In genomic region chr7:73706122-73707044, GRCh38 we compare ENCODE assay signal across 11 cellular contexts. TPM values are rescaled to one million over a fixed set of nuclear protein-coding genes. Genes with fewer than 3 reads are reported as not detected.
DNase-seq lines count a peak whose midpoint lies in the region; ATAC-seq and TF ChIP-seq lines count a peak whose summit lies in the region.
"Had no signal": no experiment of that assay in that cellular context is flagged by ENCODE, and none has a peak within 500 bp of the region (broad histone marks: within the 10 kb centered on the region; RNA-seq: fewer than 3 reads in every experiment).

No MANE protein-coding gene starts in this region.

- in situ Hi-C loops in Panc1 (cut with HindIII; ENCODE audit: low pct_unique_long_range_greater_than_20kb, low sequenced_read_pairs): no loop called here

- H3K27me3 Mint-ChIP-seq in activated CD8-positive, alpha-beta T cell treated with anti-CD3 and anti-CD28 coated beads for 36 hours: no peaks in the 10 kb centered on the region
- H3K27me3 Mint-ChIP-seq in activated CD8-positive, alpha-beta T cell treated with anti-CD3 and anti-CD28 coated beads, Interleukin-2, amount 10 ng/mL, durations not matched to agents 7 days and 5 days (ENCODE audit: low read depth): no peaks in the 10 kb centered on the region

- no peak overlapping the region for H3K27ac Mint-ChIP-seq in activated CD8-positive, alpha-beta T cell treated with anti-CD3 and anti-CD28 coated beads for 36 hours
- no peak overlapping the region for H3K27ac Mint-ChIP-seq in activated CD8-positive, alpha-beta T cell treated with anti-CD3 and anti-CD28 coated beads, Interleukin-2, amount 10 ng/mL, durations not matched to agents 7 days and 5 days
- H3K27ac Mint-ChIP-seq in stimulated activated effector memory CD8-positive, alpha-beta T cell treated with anti-CD3 and anti-CD28 coated beads, Interleukin-12 subunit alpha, Interleukin-12 subunit beta, amount 100 ng/mL, for 72 hours: no peak overlapping the region
- H3K27ac Mint-ChIP-seq: CD8-positive, alpha-beta T cell had no signal

- H3K4me3 Mint-ChIP-seq in activated CD8-positive, alpha-beta T cell treated with anti-CD3 and anti-CD28 coated beads for 36 hours: no peak overlapping the region
- H3K4me3 Mint-ChIP-seq in activated CD8-positive, alpha-beta T cell treated with anti-CD3 and anti-CD28 coated beads, Interleukin-2, amount 10 ng/mL, durations not matched to agents 7 days and 5 days: no peak overlapping the region
- H3K4me3 Mint-ChIP-seq in stimulated activated effector memory CD8-positive, alpha-beta T cell treated with anti-CD3 and anti-CD28 coated beads, Interleukin-12 subunit alpha, Interleukin-12 subunit beta, amount 100 ng/mL, for 72 hours: no peak overlapping the region
- H3K4me3 Mint-ChIP-seq: CD8-positive, alpha-beta T cell had no signal

- peak; percentile 55 for DNase-seq in activated CD8-positive, alpha-beta T cell treated with anti-CD3 and anti-CD28 coated beads for 36 hours
- DNase-seq in activated CD8-positive, alpha-beta T cell treated with anti-CD3 and anti-CD28 coated beads, Interleukin-2, amount 10 ng/mL, durations not matched to agents 7 days and 5 days: no peak
- DNase-seq in Panc1 (ENCODE audit: low read depth, low spot score) (peak; percentile 89), coronary artery (ENCODE audit: low spot score) (no peak)
- no peak for DNase-seq in stimulated activated effector memory CD8-positive, alpha-beta T cell treated with anti-CD3 and anti-CD28 coated beads, Interleukin-12 subunit alpha, Interleukin-12 subunit beta, amount 100 ng/mL, for 72 hours (ENCODE audit: low spot score in 2 of 2)
- DNase-seq in central memory CD4-positive, alpha-beta T cell: no peak
- DNase-seq: esophagus squamous epithelium, mesendoderm had no signal

- no peak for TF ChIP-seq CTCF in activated CD8-positive, alpha-beta T cell treated with anti-CD3 and anti-CD28 coated beads for 36 hours (IDR thresholded peaks at IDR 0.05)
- TF ChIP-seq CTCF in Panc1 (IDR thresholded peaks at IDR 0.05) (no peak), coronary artery (IDR thresholded peaks at IDR 0.05) (no peak)

- peak; percentile 76 for ATAC-seq in activated CD8-positive, alpha-beta T cell treated with anti-CD3 and anti-CD28 coated beads for 36 hours
- ATAC-seq in activated CD8-positive, alpha-beta T cell treated with anti-CD3 and anti-CD28 coated beads, Interleukin-2, amount 10 ng/mL, durations not matched to agents 7 days and 5 days: no peak
- peak; percentile 65 for ATAC-seq in Panc1
- peak; percentile 85 for ATAC-seq in stimulated activated effector memory CD8-positive, alpha-beta T cell treated with anti-CD3 and anti-CD28 coated beads, Interleukin-12 subunit alpha, Interleukin-12 subunit beta, amount 100 ng/mL, for 72 hours
- no peak for ATAC-seq in GM21723 (IDR thresholded peaks at IDR 0.05; ENCODE audit: unreplicated experiment)
- ATAC-seq in GM19463 (IDR thresholded peaks at IDR 0.05; ENCODE audit: unreplicated experiment): no peak

- H3K36me3 ChIP-seq in Panc1 (ENCODE audit: control insufficient read depth, insufficient read depth, low read length): no peaks in the 10 kb centered on the region; the same call in 1 of the 2 replicates

- CTCF ChIA-PET in activated CD8-positive, alpha-beta T cell treated with anti-CD3 and anti-CD28 coated beads for 36 hours (lab: Charles Lee): interaction anchor here (1.1 to 1.9 kb wide), 7 partner anchors 10 to 100 kb away, joined by 3 to 5 read pairs (median 4); no protein-coding TSS in a partner anchor
- CTCF ChIA-PET in activated CD8-positive, alpha-beta T cell treated with anti-CD3 and anti-CD28 coated beads, Interleukin-2, amount 10 ng/mL, durations not matched to agents 7 days and 5 days (lab: Charles Lee): interaction anchor here (1.1 to 1.3 kb wide), 2 partner anchors 97 to 99 kb away, joined by 3 read pairs; no protein-coding TSS in a partner anchor
- CTCF ChIA-PET in Panc1 (lab: Charles Lee): interaction anchor here (0.6 to 1.1 kb wide), 2 partner anchors 8 to 386 kb away, joined by 3 to 6 read pairs; no protein-coding TSS in a partner anchor

- POLR2A ChIA-PET in activated CD8-positive, alpha-beta T cell treated with anti-CD3 and anti-CD28 coated beads for 36 hours (lab: Charles Lee): interaction anchor here (1.0 to 1.2 kb wide), 2 partner anchors 9 to 29 kb away, joined by 5 read pairs; no protein-coding TSS in a partner anchor
- POLR2A ChIA-PET in activated CD8-positive, alpha-beta T cell treated with anti-CD3 and anti-CD28 coated beads, Interleukin-2, amount 10 ng/mL, durations not matched to agents 7 days and 5 days (lab: Charles Lee): no interaction called here
- POLR2A ChIA-PET in Panc1 (lab: Charles Lee): interaction anchor here (0.5 to 0.6 kb wide), 3 partner anchors 54 to 440 kb away, joined by 5 to 24 read pairs (median 5); no protein-coding TSS in a partner anchor

- H3K36me3 Mint-ChIP-seq in activated CD8-positive, alpha-beta T cell treated with anti-CD3 and anti-CD28 coated beads for 36 hours (ENCODE audit: low read depth): peaks cover 6% of the 10 kb centered on the region
- peaks cover 10% of the 10 kb centered on the region for H3K36me3 Mint-ChIP-seq in activated CD8-positive, alpha-beta T cell treated with anti-CD3 and anti-CD28 coated beads, Interleukin-2, amount 10 ng/mL, durations not matched to agents 7 days and 5 days (ENCODE audit: low read depth)
- H3K36me3 Mint-ChIP-seq in stimulated activated effector memory CD8-positive, alpha-beta T cell treated with anti-CD3 and anti-CD28 coated beads, Interleukin-12 subunit alpha, Interleukin-12 subunit beta, amount 100 ng/mL, for 72 hours: peaks cover 70% of the 10 kb centered on the region

- peak overlapping the region; percentile 93 for H3K27ac ChIP-seq in Panc1 (ENCODE audit: low read length)
- peak overlapping the region; percentile 20 to 47 for H3K27ac ChIP-seq in coronary artery

- H3K4me1 Mint-ChIP-seq in activated CD8-positive, alpha-beta T cell treated with anti-CD3 and anti-CD28 coated beads for 36 hours (ENCODE audit: low read depth): peaks cover 16% of the 10 kb centered on the region
- H3K4me1 Mint-ChIP-seq in activated CD8-positive, alpha-beta T cell treated with anti-CD3 and anti-CD28 coated beads, Interleukin-2, amount 10 ng/mL, durations not matched to agents 7 days and 5 days (ENCODE audit: low read depth): peaks cover 2% of the 10 kb centered on the region
- peaks cover 22% of the 10 kb centered on the region for H3K4me1 Mint-ChIP-seq in stimulated activated effector memory CD8-positive, alpha-beta T cell treated with anti-CD3 and anti-CD28 coated beads, Interleukin-12 subunit alpha, Interleukin-12 subunit beta, amount 100 ng/mL, for 72 hours

- intact Hi-C loops in activated CD8-positive, alpha-beta T cell treated with anti-CD3 and anti-CD28 coated beads for 36 hours (cut with micrococcal nuclease): no loop called here
- intact Hi-C loops in Panc1 (cut with micrococcal nuclease; ENCODE audit: unreplicated experiment): no loop called here

- no TSS peak for BruUV-seq in Panc1 (replicated peaks; lab: Mats Ljungman, UMichigan)

- no peaks in the 10 kb centered on the region for H3K27me3 ChIP-seq in Panc1 (ENCODE audit: control insufficient read depth, insufficient read depth, low read length)
- H3K27me3 ChIP-seq: esophagus squamous epithelium had no signal

- peaks cover 82% of the 10 kb centered on the region for H3K4me1 ChIP-seq in Panc1 (ENCODE audit: control insufficient read depth, insufficient read depth, low read length)

- no peaks in the 10 kb centered on the region for H3K9me3 ChIP-seq in Panc1 (ENCODE audit: control insufficient read depth, insufficient read depth, low read depth, low read length)
- H3K9me3 ChIP-seq: esophagus squamous epithelium had no signal

- H3K9me3 Mint-ChIP-seq in activated CD8-positive, alpha-beta T cell treated with anti-CD3 and anti-CD28 coated beads for 36 hours: no peaks in the 10 kb centered on the region
- no peaks in the 10 kb centered on the region for H3K9me3 Mint-ChIP-seq in activated CD8-positive, alpha-beta T cell treated with anti-CD3 and anti-CD28 coated beads, Interleukin-2, amount 10 ng/mL, durations not matched to agents 7 days and 5 days (ENCODE audit: insufficient read depth)
- H3K9me3 Mint-ChIP-seq in stimulated activated effector memory CD8-positive, alpha-beta T cell treated with anti-CD3 and anti-CD28 coated beads, Interleukin-12 subunit alpha, Interleukin-12 subunit beta, amount 100 ng/mL, for 72 hours: no peaks in the 10 kb centered on the region
- H3K9me3 Mint-ChIP-seq: CD8-positive, alpha-beta T cell had no signal

- H3K4me3 ChIP-seq in Panc1 (ENCODE audit: low read depth in 2 of 2, low read length in 2 of 2) (peak overlapping the region in 1 of 2 experiments; percentile 4; a peak in 2 of 4 replicates), coronary artery (no peak overlapping the region)
- H3K4me3 ChIP-seq: esophagus squamous epithelium had no signal

RNA-seq across cellular contexts. Expression of gene STX1A, which starts 13.1 kb away (rescaled TPM):
- total RNA-seq in activated CD8-positive, alpha-beta T cell treated with anti-CD3 and anti-CD28 coated beads for 36 hours: 10 to 100 TPM; 11.4 to 11.5 TPM
- total RNA-seq in activated CD8-positive, alpha-beta T cell treated with anti-CD3 and anti-CD28 coated beads, Interleukin-2, amount 10 ng/mL, durations not matched to agents 7 days and 5 days: 10 to 100 TPM; 10.6 to 12.3 TPM
- 80.9 TPM for total RNA-seq in Panc1 (2021; ENCODE audit: unreplicated experiment)
- polyA plus RNA-seq in Panc1 (2012; ENCODE audit: insufficient read length): 75.5 TPM

RNA-seq across cellular contexts. Expression of gene BUD23, which starts 23.0 kb away (rescaled TPM):
- total RNA-seq in activated CD8-positive, alpha-beta T cell treated with anti-CD3 and anti-CD28 coated beads for 36 hours: 100 to 1,000 TPM; 108 TPM
- total RNA-seq in activated CD8-positive, alpha-beta T cell treated with anti-CD3 and anti-CD28 coated beads, Interleukin-2, amount 10 ng/mL, durations not matched to agents 7 days and 5 days: 10 to 100 TPM; 57.3 to 60.9 TPM
- 124 TPM for total RNA-seq in Panc1 (2021; ENCODE audit: unreplicated experiment)
- 228 TPM for polyA plus RNA-seq in Panc1 (2012; ENCODE audit: insufficient read length)

RNA-seq across cellular contexts. Expression of gene DNAJC30, which starts 23.1 kb away (rescaled TPM):
- total RNA-seq in activated CD8-positive, alpha-beta T cell treated with anti-CD3 and anti-CD28 coated beads for 36 hours: 1 to 10 TPM; 6.7 to 7.0 TPM
- 1 to 10 TPM; 7.7 to 8.3 TPM for total RNA-seq in activated CD8-positive, alpha-beta T cell treated with anti-CD3 and anti-CD28 coated beads, Interleukin-2, amount 10 ng/mL, durations not matched to agents 7 days and 5 days
- 11.1 TPM for total RNA-seq in Panc1 (2021; ENCODE audit: unreplicated experiment)
- 6.5 TPM for polyA plus RNA-seq in Panc1 (2012; ENCODE audit: insufficient read length)

RNA-seq across cellular contexts. Expression of gene ABHD11, which starts 32.2 kb away (rescaled TPM):
- 10 to 100 TPM; 19.0 to 21.5 TPM for total RNA-seq in activated CD8-positive, alpha-beta T cell treated with anti-CD3 and anti-CD28 coated beads for 36 hours
- 10 to 100 TPM; 20.7 to 20.9 TPM for total RNA-seq in activated CD8-positive, alpha-beta T cell treated with anti-CD3 and anti-CD28 coated beads, Interleukin-2, amount 10 ng/mL, durations not matched to agents 7 days and 5 days
- total RNA-seq in Panc1 (2021; ENCODE audit: unreplicated experiment): 54.2 TPM
- polyA plus RNA-seq in Panc1 (2012; ENCODE audit: insufficient read length): 53.1 TPM

RNA-seq across cellular contexts. Expression of gene VPS37D, which starts 38.8 kb away (rescaled TPM):
- 1 to 10 TPM in 1 of 2 experiments, under 1 TPM in 1; 0.87 to 1.1 TPM for total RNA-seq in activated CD8-positive, alpha-beta T cell treated with anti-CD3 and anti-CD28 coated beads for 36 hours
- total RNA-seq in activated CD8-positive, alpha-beta T cell treated with anti-CD3 and anti-CD28 coated beads, Interleukin-2, amount 10 ng/mL, durations not matched to agents 7 days and 5 days: under 1 TPM; 0.16 to 0.26 TPM
- total RNA-seq in Panc1 (2021; ENCODE audit: unreplicated experiment): 4.4 TPM
- 6.8 TPM for polyA plus RNA-seq in Panc1 (2012; ENCODE audit: insufficient read length)

Comparison
In these comparisons a context has a peak if more than half of its experiments do, and no peak if none do; other contexts are left out.
1. ATAC-seq: peak in activated CD8-positive, alpha-beta T cell treated with anti-CD3 and anti-CD28 coated beads for 36 hours (single experiment), Panc1 (single experiment) and stimulated activated effector memory CD8-positive, alpha-beta T cell treated with anti-CD3 and anti-CD28 coated beads, Interleukin-12 subunit alpha, Interleukin-12 subunit beta, amount 100 ng/mL, for 72 hours (single experiment); none in activated CD8-positive, alpha-beta T cell treated with anti-CD3 and anti-CD28 coated beads, Interleukin-2, amount 10 ng/mL, durations not matched to agents 7 days and 5 days (single experiment), GM21723 (single experiment) and GM19463 (single experiment).
2. DNase-seq: peak in activated CD8-positive, alpha-beta T cell treated with anti-CD3 and anti-CD28 coated beads for 36 hours (single experiment) and Panc1 (single experiment); none in activated CD8-positive, alpha-beta T cell treated with anti-CD3 and anti-CD28 coated beads, Interleukin-2, amount 10 ng/mL, durations not matched to agents 7 days and 5 days (single experiment), coronary artery (single experiment), stimulated activated effector memory CD8-positive, alpha-beta T cell treated with anti-CD3 and anti-CD28 coated beads, Interleukin-12 subunit alpha, Interleukin-12 subunit beta, amount 100 ng/mL, for 72 hours (0 of 2) and central memory CD4-positive, alpha-beta T cell (single experiment).